In genomic region chr6:84912472-84913143, GRCh38 we compare ENCODE assay signal across 25 cellular contexts.
"Had no signal": no experiment of that assay in that cellular context is flagged by ENCODE, and none has a peak within 500 bp of the region (broad histone marks: within the 10 kb centered on the region; RNA-seq: fewer than 3 reads in every experiment).

No MANE protein-coding gene starts in this region.

- H3K36me3 Mint-ChIP-seq: immature natural killer cell; naive thymus-derived CD8-positive, alpha-beta T cell; stimulated activated memory B cell treated with anti-CD40 and anti-IgM and Interleukin-4, amounts not matched to agents 10 μg/mL and 1 μg/mL and 100 μg/mL, for 72 hours had no signal

- H3K4me3 ChIP-seq: esophagus squamous epithelium, sigmoid colon, spleen, testis, tibial artery, upper lobe of left lung, uterus had no signal

- H3K27me3 Mint-ChIP-seq: effector memory CD8-positive, alpha-beta T cell; naive thymus-derived CD8-positive, alpha-beta T cell; stimulated activated memory B cell treated with anti-CD40 and anti-IgM and Interleukin-4, amounts not matched to agents 10 μg/mL and 1 μg/mL and 100 μg/mL, for 72 hours had no signal

- H3K4me3 Mint-ChIP-seq: effector memory CD8-positive, alpha-beta T cell; immature natural killer cell; naive thymus-derived CD8-positive, alpha-beta T cell; stimulated activated memory B cell treated with anti-CD40 and anti-IgM and Interleukin-4, amounts not matched to agents 10 μg/mL and 1 μg/mL and 100 μg/mL, for 72 hours had no signal

- H3K9me3 ChIP-seq: esophagus squamous epithelium, sigmoid colon, spleen, testis, tibial artery, upper lobe of left lung, uterus had no signal

- H3K4me1 ChIP-seq: esophagus squamous epithelium, sigmoid colon, spleen, tibial artery, upper lobe of left lung, uterus had no signal

- DNase-seq: cerebellar nuclear complex; cortex of kidney; effector memory CD8-positive, alpha-beta T cell; erythroblast; esophagus squamous epithelium; foreskin melanocyte; glutamatergic neuron; hypothalamus; immature natural killer cell; islet precursor cell; kidney glomerular epithelial cell; left colon; mammary epithelial cell; naive thymus-derived CD8-positive, alpha-beta T cell; posterior cingulate gyrus; sigmoid colon; spleen; stimulated activated CD4-positive, alpha-beta T cell treated with anti-CD3 and anti-CD28 coated beads, Interleukin-4, amount 100 ng/mL, for 4 hours; stimulated activated naive CD8-positive, alpha-beta T cell treated with anti-CD3 and anti-CD28 coated beads, Interleukin-15, Interleukin-2, amounts not matched to agents 100 U/mL and 50 U/mL, for 24 hours; substantia nigra; testis; tibial artery; upper lobe of left lung; uterus had no signal

- H3K27ac Mint-ChIP-seq: effector memory CD8-positive, alpha-beta T cell; immature natural killer cell; naive thymus-derived CD8-positive, alpha-beta T cell; stimulated activated memory B cell treated with anti-CD40 and anti-IgM and Interleukin-4, amounts not matched to agents 10 μg/mL and 1 μg/mL and 100 μg/mL, for 72 hours had no signal

- H3K27ac ChIP-seq: esophagus squamous epithelium, sigmoid colon, spleen, testis, tibial artery, upper lobe of left lung, uterus had no signal

- H3K9me3 Mint-ChIP-seq: stimulated activated memory B cell treated with anti-CD40 and anti-IgM and Interleukin-4, amounts not matched to agents 10 μg/mL and 1 μg/mL and 100 μg/mL, for 72 hours had no signal

- ATAC-seq: effector memory CD8-positive, alpha-beta T cell; left colon; naive thymus-derived CD8-positive, alpha-beta T cell; stimulated activated memory B cell treated with anti-CD40 and anti-IgM and Interleukin-4, amounts not matched to agents 10 μg/mL and 1 μg/mL and 100 μg/mL, for 72 hours; stimulated activated naive CD8-positive, alpha-beta T cell treated with anti-CD3 and anti-CD28 coated beads, Interleukin-15, Interleukin-2, amounts not matched to agents 100 U/mL and 50 U/mL, for 24 hours had no signal

- H3K27me3 ChIP-seq: esophagus squamous epithelium, sigmoid colon, spleen, testis, tibial artery, upper lobe of left lung, uterus had no signal

- H3K36me3 ChIP-seq: esophagus squamous epithelium, sigmoid colon, spleen, tibial artery, upper lobe of left lung, uterus had no signal

- H3K4me1 Mint-ChIP-seq: immature natural killer cell; naive thymus-derived CD8-positive, alpha-beta T cell; stimulated activated memory B cell treated with anti-CD40 and anti-IgM and Interleukin-4, amounts not matched to agents 10 μg/mL and 1 μg/mL and 100 μg/mL, for 72 hours had no signal
